Comparison of ENCODE assay signal across 8 cellular contexts in genomic region chr3:23183731-23184130, GRCh38. TPM values are rescaled to one million over a fixed set of nuclear protein-coding genes. Genes with fewer than 3 reads are reported as not detected.
A peak's percentile ranks its signal among the peaks of the same experiment; 100 is the strongest.
DNase-seq lines count a peak whose midpoint lies in the region; ATAC-seq and TF ChIP-seq lines count a peak whose summit lies in the region.

No MANE protein-coding gene starts in this region.

- CTCF ChIA-PET in CD8-positive, alpha-beta memory T cell (lab: Charles Lee), result no interaction called here

- H3K9me3 Mint-ChIP-seq in chondrocyte (ENCODE audit: low read depth) (no peaks in the 10 kb centered on the region), memory B cell (no peaks in the 10 kb centered on the region)
- H3K9me3 Mint-ChIP-seq in CD8-positive, alpha-beta memory T cell, result peaks cover 0 to 6% (median 2%) of the 10 kb centered on the region in 5 donors

- H3K4me3 ChIP-seq in CD8-positive, alpha-beta memory T cell (ENCODE audit: low read length), result no peak overlapping the region

- TF ChIP-seq CTCF in chondrocyte (IDR thresholded peaks at IDR 0.05), result peak; percentile 78

- H3K36me3 Mint-ChIP-seq in chondrocyte (ENCODE audit: low read depth) (no peaks in the 10 kb centered on the region), memory B cell (no peaks in the 10 kb centered on the region)
- H3K36me3 Mint-ChIP-seq in CD8-positive, alpha-beta memory T cell, result no peaks in the 10 kb centered on the region

- no peaks in the 10 kb centered on the region for H3K36me3 ChIP-seq in CD8-positive, alpha-beta memory T cell (ENCODE audit: insufficient read depth, low read length)

- no peaks in the 10 kb centered on the region for H3K9me3 ChIP-seq in CD8-positive, alpha-beta memory T cell (ENCODE audit: low read length)

- no peak overlapping the region for H3K27ac ChIP-seq in CD8-positive, alpha-beta memory T cell (ENCODE audit: low read depth, low read length)

- no peaks in the 10 kb centered on the region for H3K4me1 ChIP-seq in CD8-positive, alpha-beta memory T cell (ENCODE audit: insufficient read depth, low read length)

- no peak overlapping the region for H3K4me3 Mint-ChIP-seq in chondrocyte (ENCODE audit: unreplicated experiment)
- H3K4me3 Mint-ChIP-seq in memory B cell, result no peak overlapping the region
- H3K4me3 Mint-ChIP-seq in CD8-positive, alpha-beta memory T cell, result no peak overlapping the region

- H3K27me3 Mint-ChIP-seq in chondrocyte (ENCODE audit: low read depth), result peaks cover 10% of the 10 kb centered on the region
- H3K27me3 Mint-ChIP-seq in memory B cell, result peaks cover 2% of the 10 kb centered on the region
- H3K27me3 Mint-ChIP-seq in CD8-positive, alpha-beta memory T cell, result peaks cover 0 to 2% of the 10 kb centered on the region in 2 donors

- no peaks in the 10 kb centered on the region for H3K27me3 ChIP-seq in CD8-positive, alpha-beta memory T cell (ENCODE audit: insufficient read depth, low read length, poor library complexity, severe bottlenecking)

- H3K27ac Mint-ChIP-seq in chondrocyte (ENCODE audit: unreplicated experiment), result no peak overlapping the region
- H3K27ac Mint-ChIP-seq in memory B cell, result no peak overlapping the region
- no peak overlapping the region for H3K27ac Mint-ChIP-seq in CD8-positive, alpha-beta memory T cell

- no peaks in the 10 kb centered on the region for H3K4me1 Mint-ChIP-seq in chondrocyte (ENCODE audit: low read depth)
- peaks cover 3% of the 10 kb centered on the region for H3K4me1 Mint-ChIP-seq in memory B cell
- no peaks in the 10 kb centered on the region for H3K4me1 Mint-ChIP-seq in CD8-positive, alpha-beta memory T cell

- ATAC-seq in memory B cell (ENCODE audit: low read depth), result peak; percentile 44

- DNase-seq in EL (peak; percentile 67), M059J (ENCODE audit: low read depth) (peak; percentile 59), chondrocyte (ENCODE audit: low spot score) (no peak), memory B cell (ENCODE audit: low spot score in 2 of 2) (no peak), mesenteric fat pad (ENCODE audit: low spot score) (no peak)
- DNase-seq in CD8-positive, alpha-beta memory T cell, result no peak
- no peak for DNase-seq in activated effector memory CD4-positive, alpha-beta T cell treated with Interleukin-2 at 50 U/mL for 16 hours
- DNase-seq in activated naive CD4-positive, alpha-beta T cell (lab: John Stamatoyannopoulos, UW), result no peak

- POLR2A ChIA-PET in CD8-positive, alpha-beta memory T cell (lab: Charles Lee), result no interaction called here

RNA-seq across cellular contexts. Expression of gene UBE2E2, which starts 19.4 kb away (rescaled TPM):
- total RNA-seq in M059J (2014; rRNA removed; shearing (Covaris generic)), result 12.0 and 17.5 TPM in 2 replicates
- 70.4 to 85.2 TPM (median 74.5 TPM) in 3 replicates for total RNA-seq in chondrocyte
- under 1 TPM; 0.86 to 0.92 TPM for total RNA-seq in CD8-positive, alpha-beta memory T cell
- 8.0 TPM for polyA plus RNA-seq in CD8-positive, alpha-beta memory T cell
- total RNA-seq in mesenteric fat pad, result 64.6 TPM

Comparison
In these comparisons a context has a peak if more than half of its experiments do, and no peak if none do; other contexts are left out.
1. DNase-seq: peak in EL (single experiment) and M059J (single experiment); none in chondrocyte (single experiment), memory B cell (0 of 2), CD8-positive, alpha-beta memory T cell (0 of 5), activated effector memory CD4-positive, alpha-beta T cell treated with Interleukin-2 at 50 U/mL for 16 hours (single experiment), mesenteric fat pad (single experiment) and activated naive CD4-positive, alpha-beta T cell (0 of 4).